11 cellular contexts compared by ENCODE assay signal in genomic region chr2:12861344-12861942, GRCh38.
DNase-seq lines count a peak whose midpoint lies in the region; ATAC-seq and TF ChIP-seq lines count a peak whose summit lies in the region.
"Had no signal": no experiment of that assay in that cellular context is flagged by ENCODE, and none has a peak within 500 bp of the region (broad histone marks: within the 10 kb centered on the region; RNA-seq: fewer than 3 reads in every experiment).

No MANE protein-coding gene starts in this region.

- DNase-seq in activated CD4-positive, CD25-positive, alpha-beta regulatory T cell (lab: John Stamatoyannopoulos, UW), result no peak
- DNase-seq in NCI-H226 (peak; percentile 53), skeletal muscle cell (ENCODE audit: low read depth) (peak; percentile 51), sigmoid colon (no peak), neural progenitor cell (ENCODE audit: low spot score) (no peak)
- DNase-seq: activated CD4-positive, alpha-beta T cell treated with anti-CD3 and anti-CD28 coated beads for 1 hour; central memory CD4-positive, alpha-beta T cell had no signal

- H3F3A ChIP-seq in neural progenitor cell (ENCODE audit: low read depth), result no peaks in the 10 kb centered on the region

- H3K9me3 Mint-ChIP-seq in neural progenitor cell, result peaks cover 20% of the 10 kb centered on the region

- no peak overlapping the region for H3K27ac Mint-ChIP-seq in neural progenitor cell
- H3K27ac Mint-ChIP-seq: progenitor cell of endocrine pancreas had no signal

- peak; percentile 36 to 73 for ATAC-seq in activated CD4-positive, CD25-positive, alpha-beta regulatory T cell treated with anti-CD3 and anti-CD28 coated beads, Interleukin-2, amount 50 U/mL, for 24 hours
- ATAC-seq in esophagus mucosa, result peak; percentile 31
- no peak for ATAC-seq in HG03108 (IDR thresholded peaks at IDR 0.05; ENCODE audit: unreplicated experiment)

- no peak overlapping the region for H3K4me3 Mint-ChIP-seq in neural progenitor cell

- H3K27ac ChIP-seq in sigmoid colon, result peak overlapping the region in 2 of 4 donors; percentile 0 to 11
- no peak overlapping the region for H3K27ac ChIP-seq in neural progenitor cell

- TF ChIP-seq CTCF in sigmoid colon (IDR thresholded peaks at IDR 0.05) (no peak), neural progenitor cell (IDR thresholded peaks at IDR 0.05) (no peak)

- TF ChIP-seq EP300 in sigmoid colon (IDR thresholded peaks at IDR 0.05), result no peak

- H3K9ac ChIP-seq in neural progenitor cell, result no peak overlapping the region

- peaks cover 0 to 9% (median 2%) of the 10 kb centered on the region in 4 donors for H3K9me3 ChIP-seq in sigmoid colon
- no peaks in the 10 kb centered on the region for H3K9me3 ChIP-seq in neural progenitor cell (ENCODE audit: low read depth)

- H3K4me3 ChIP-seq in skeletal muscle cell (ENCODE audit: low read depth, low read length) (no peak overlapping the region), sigmoid colon (no peak overlapping the region), neural progenitor cell (no peak overlapping the region)

- peaks cover 0 to 23% (median 4%) of the 10 kb centered on the region in 4 donors for H3K4me1 ChIP-seq in sigmoid colon
- H3K4me1 ChIP-seq in neural progenitor cell, result no peaks in the 10 kb centered on the region

- H3K27me3 ChIP-seq in sigmoid colon (no peaks in the 10 kb centered on the region), neural progenitor cell (no peaks in the 10 kb centered on the region)

- no peak overlapping the region for H2AFZ ChIP-seq in neural progenitor cell (replicated peaks)

- no peak for TF ChIP-seq POLR2A in sigmoid colon (IDR thresholded peaks at IDR 0.05)

- H3K79me2 ChIP-seq in neural progenitor cell (ENCODE audit: low read depth), result no peaks in the 10 kb centered on the region

- no peak overlapping the region for H3K4me2 ChIP-seq in neural progenitor cell

- H3K27me3 Mint-ChIP-seq in neural progenitor cell (ENCODE audit: insufficient read depth, low read depth), result no peaks in the 10 kb centered on the region
- H3K27me3 Mint-ChIP-seq: progenitor cell of endocrine pancreas had no signal

- H3K36me3 Mint-ChIP-seq in neural progenitor cell, result no peaks in the 10 kb centered on the region

- H4K20me1 ChIP-seq in neural progenitor cell (ENCODE audit: low read depth), result no peaks in the 10 kb centered on the region

- H3K36me3 ChIP-seq in sigmoid colon (no peaks in the 10 kb centered on the region), neural progenitor cell (no peaks in the 10 kb centered on the region)

- WGBS in sigmoid colon, 2 donors, result 47 to 59% methylated on average over 2 of the region's 2 CpGs

- intact Hi-C loops in sigmoid colon (cut with DNase I), result no loop called here

- H3K4me1 Mint-ChIP-seq in neural progenitor cell, result no peaks in the 10 kb centered on the region

Comparison
In these comparisons a context has a peak if more than half of its experiments do, and no peak if none do; other contexts are left out.
1. DNase-seq: peak in NCI-H226 (single experiment) and skeletal muscle cell (single experiment); none in activated CD4-positive, CD25-positive, alpha-beta regulatory T cell (0 of 4), sigmoid colon (single experiment) and neural progenitor cell (single experiment).